ENCODE assay signal across 8 cellular contexts in genomic region chr14:35046751-35047536, GRCh38. TPM values are rescaled to one million over a fixed set of nuclear protein-coding genes. Genes with fewer than 3 reads are reported as not detected.
DNase-seq lines count a peak whose midpoint lies in the region; ATAC-seq, FAIRE-seq and TF ChIP-seq lines count a peak whose summit lies in the region.

No MANE protein-coding gene starts in this region.

- ATAC-seq in HG03378 (IDR thresholded peaks at IDR 0.05; ENCODE audit: unreplicated experiment) (peak; percentile 19), left colon (peak; percentile 61)

- peak; percentile 5 for TF ChIP-seq CTCF in D721Med (IDR thresholded peaks at IDR 0.05; ENCODE audit: insufficient read depth, missing control alignments)
- TF ChIP-seq CTCF in breast epithelium (IDR thresholded peaks at IDR 0.05), result no peak

- H3K4me1 ChIP-seq in breast epithelium (peaks cover 0 to 4% of the 10 kb centered on the region in 2 donors), stomach smooth muscle (ENCODE audit: control insufficient read depth, insufficient read depth, low read length) (peaks cover 7% of the 10 kb centered on the region)

- no peak for TF ChIP-seq POLR2A in breast epithelium (IDR thresholded peaks at IDR 0.05)

- DNase-seq in D721Med (ENCODE audit: insufficient read length, low spot score), result no peak
- DNase-seq in GM19239 (ENCODE audit: insufficient read length, low spot score), result peak; percentile 38
- peak; percentile 52 for DNase-seq in OCI-M1 (lab: John Stamatoyannopoulos, UW)
- peak; percentile 57 to 61 for DNase-seq in breast epithelium (ENCODE audit: low spot score in 2 of 2)
- DNase-seq in left colon, result peak; percentile 75 to 76
- DNase-seq in NCI-H1048 (lab: John Stamatoyannopoulos, UW), result no peak

- FAIRE-seq in D721Med (lab: Jason Lieb, UNC), result no peak
- peak; percentile 51 for FAIRE-seq in GM19239 (lab: Jason Lieb, UNC)

- H3K36me3 ChIP-seq in breast epithelium (no peaks in the 10 kb centered on the region), stomach smooth muscle (ENCODE audit: control insufficient read depth in 2 of 2, insufficient read depth in 2 of 2, low read length in 2 of 2) (peaks cover 0 to 2% of the 10 kb centered on the region in 2 donors)

- intact Hi-C loops in breast epithelium (cut with DNase I; ENCODE audit: low total_unique reads) (no loop called here), left colon (cut with DNase I, micrococcal nuclease) (no loop called here)

- peak overlapping the region; percentile 98 to 99 for H3K27ac ChIP-seq in breast epithelium
- peak overlapping the region; percentile 94 for H3K27ac ChIP-seq in stomach smooth muscle (ENCODE audit: low read length)

- peak overlapping the region; percentile 92 to 96 for H3K9ac ChIP-seq in stomach smooth muscle (ENCODE audit: low read length in 2 of 2)

- H3K9me3 ChIP-seq in breast epithelium (no peaks in the 10 kb centered on the region), stomach smooth muscle (ENCODE audit: control insufficient read depth in 2 of 2, low read length in 2 of 2) (no peaks in the 10 kb centered on the region)

- peak overlapping the region; percentile 81 to 92 (median 88) for H3K4me3 ChIP-seq in breast epithelium
- H3K4me3 ChIP-seq in stomach smooth muscle (ENCODE audit: low read length in 2 of 2), result peak overlapping the region; percentile 85 to 90

- no peaks in the 10 kb centered on the region for H3K27me3 ChIP-seq in breast epithelium
- no peaks in the 10 kb centered on the region for H3K27me3 ChIP-seq in stomach smooth muscle (ENCODE audit: control insufficient read depth in 1 of 2, insufficient read depth in 2 of 2, low read length in 2 of 2)

RNA-seq across cellular contexts. Expression of gene FAM177A1, which starts 0.9 kb away (rescaled TPM):
- total RNA-seq in breast epithelium (10 to 100 TPM; 34.4 to 54.0 (median 47.2) TPM), left colon (100 to 1,000 TPM; 147 to 199 TPM)

Comparison
In these comparisons a context has a peak if more than half of its experiments do, and no peak if none do; other contexts are left out.
1. DNase-seq: peak in GM19239 (single experiment), OCI-M1 (single experiment), breast epithelium (2 of 2) and left colon (2 of 2); none in D721Med (single experiment) and NCI-H1048 (single experiment).